ENCODE assay signal across 20 cellular contexts in the genomic region with DNA sequence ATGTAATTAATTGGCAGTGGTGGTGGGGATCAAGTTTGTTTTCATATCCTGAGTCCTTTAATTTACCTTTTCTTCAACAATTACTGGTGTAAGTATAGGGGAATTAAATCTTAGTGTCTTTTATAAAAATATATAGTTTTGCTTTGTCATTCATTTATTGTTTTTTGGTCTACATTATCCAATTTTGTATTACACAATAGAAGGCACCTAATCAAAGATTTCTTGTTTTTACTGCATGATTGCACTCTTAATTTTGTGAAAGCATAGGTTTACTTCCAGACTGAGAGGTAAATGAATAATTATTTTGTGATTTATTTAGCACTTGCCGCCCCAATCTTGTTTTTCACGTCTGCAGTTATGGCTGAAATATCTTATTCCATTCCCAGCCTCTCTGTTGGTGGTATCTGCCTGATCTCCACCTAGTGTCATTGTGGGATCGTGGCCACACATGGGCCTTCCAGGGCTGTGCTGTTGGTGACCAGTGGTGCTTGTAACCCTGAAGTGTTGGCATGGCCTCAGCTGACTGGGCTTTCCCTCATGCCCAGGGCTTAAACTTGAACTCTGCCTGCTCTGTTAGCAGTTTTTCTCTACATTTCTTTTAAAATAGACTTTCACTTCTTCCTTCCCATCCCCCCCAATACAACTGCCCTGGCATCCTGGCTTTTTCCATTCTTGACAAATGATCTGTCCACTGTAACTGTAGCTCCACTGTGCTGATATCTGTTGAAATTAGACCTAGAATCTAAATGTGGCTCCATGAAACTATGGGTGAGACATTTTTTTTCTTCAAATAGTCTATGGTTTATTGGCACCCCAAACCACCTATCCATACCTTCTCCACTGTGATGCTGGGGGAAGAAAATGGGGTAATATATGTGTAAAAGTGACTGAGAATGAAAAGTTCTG. TPM values are rescaled to one million over a fixed set of nuclear protein-coding genes. Genes with fewer than 3 reads are reported as not detected.
DNase-seq lines count a peak whose midpoint lies in the region; ATAC-seq, FAIRE-seq and TF ChIP-seq lines count a peak whose summit lies in the region.
"Had no signal": no experiment of that assay in that cellular context is flagged by ENCODE, and none has a peak within 500 bp of the region (broad histone marks: within the 10 kb centered on the region; RNA-seq: fewer than 3 reads in every experiment).

No MANE protein-coding gene starts in this region.

- H3K4me1 Mint-ChIP-seq in CD4-positive, CD25-positive, alpha-beta regulatory T cell = peaks cover 24 to 54% (median 47%) of the 10 kb centered on the region in 4 donors
- peaks cover 10% of the 10 kb centered on the region for H3K4me1 Mint-ChIP-seq in astrocyte (ENCODE audit: low read depth, unreplicated experiment)
- H3K4me1 Mint-ChIP-seq in naive thymus-derived CD8-positive, alpha-beta T cell = peaks cover 15 to 42% (median 28%) of the 10 kb centered on the region in 4 donors

- H3K4me3 ChIP-seq in CD4-positive, CD25-positive, alpha-beta regulatory T cell (ENCODE audit: low read depth, low read length) = no peak overlapping the region
- no peak overlapping the region for H3K4me3 ChIP-seq in astrocyte (ENCODE audit: insufficient read depth, low read depth, low read length)
- H3K4me3 ChIP-seq: coronary artery, Peyer's patch, stomach had no signal

- H3K27me3 Mint-ChIP-seq in CD4-positive, CD25-positive, alpha-beta regulatory T cell = no peaks in the 10 kb centered on the region
- no peaks in the 10 kb centered on the region for H3K27me3 Mint-ChIP-seq in astrocyte (ENCODE audit: low read depth, unreplicated experiment)
- H3K27me3 Mint-ChIP-seq in naive thymus-derived CD8-positive, alpha-beta T cell = no peaks in the 10 kb centered on the region
- H3K27me3 Mint-ChIP-seq: activated CD4-positive, alpha-beta T cell treated with anti-CD3 and anti-CD28 coated beads, Interleukin-2, amount 10 ng/mL, durations not matched to agents 7 days and 5 days had no signal

- no peak overlapping the region for H3K9ac ChIP-seq in astrocyte (ENCODE audit: low read length)

- no peak overlapping the region for H3K27ac ChIP-seq in CD4-positive, CD25-positive, alpha-beta regulatory T cell (ENCODE audit: insufficient read depth, low read length, poor library complexity, severe bottlenecking)
- H3K27ac ChIP-seq in astrocyte (ENCODE audit: low read depth, low read length) = no peak overlapping the region
- H3K27ac ChIP-seq: foreskin keratinocyte, stomach had no signal

- no peaks in the 10 kb centered on the region for H3K9me3 ChIP-seq in CD4-positive, CD25-positive, alpha-beta regulatory T cell (ENCODE audit: control insufficient read depth in 2 of 2, low read length in 2 of 2)
- H3K9me3 ChIP-seq in astrocyte (ENCODE audit: insufficient read depth, low read depth, low read length) = no peaks in the 10 kb centered on the region
- H3K9me3 ChIP-seq: Peyer's patch had no signal

- peak overlapping the region in 2 of 3 donors; percentile 29 to 49 for H3K27ac Mint-ChIP-seq in CD4-positive, CD25-positive, alpha-beta regulatory T cell
- no peak overlapping the region for H3K27ac Mint-ChIP-seq in astrocyte (ENCODE audit: unreplicated experiment)
- H3K27ac Mint-ChIP-seq in naive thymus-derived CD8-positive, alpha-beta T cell = peak overlapping the region in 2 of 10 donors; percentile 5 to 53
- H3K27ac Mint-ChIP-seq in activated naive CD4-positive, alpha-beta T cell treated with anti-CD3 and anti-CD28 coated beads, Interleukin-2, amount 50 U/mL, for 72 hours = no peak overlapping the region
- H3K27ac Mint-ChIP-seq: activated CD4-positive, alpha-beta T cell treated with anti-CD3 and anti-CD28 coated beads, Interleukin-2, amount 10 ng/mL, durations not matched to agents 7 days and 5 days had no signal

- H3K36me3 ChIP-seq in CD4-positive, CD25-positive, alpha-beta regulatory T cell (ENCODE audit: control insufficient read depth, insufficient read depth, low read length) = peaks cover 6% of the 10 kb centered on the region
- H3K36me3 ChIP-seq in astrocyte (ENCODE audit: insufficient read depth, low read length) = peaks cover 4% of the 10 kb centered on the region

- DNase-seq in CD4-positive, CD25-positive, alpha-beta regulatory T cell = no peak
- DNase-seq in HK-2 (ENCODE audit: unreplicated experiment) (peak; percentile 47), astrocyte (ENCODE audit: low read depth) (no peak), myocyte (ENCODE audit: low read depth) (peak; percentile 73), NCI-H510A treated with DMSO at 0.1 percent for 48 hours (lab: John Stamatoyannopoulos, UW) (no peak)
- no peak for DNase-seq in naive thymus-derived CD8-positive, alpha-beta T cell
- no peak for DNase-seq in activated naive CD4-positive, alpha-beta T cell treated with anti-CD3 and anti-CD28 coated beads, Interleukin-2, amount 50 U/mL, for 72 hours (ENCODE audit: low spot score in 2 of 2)
- DNase-seq: activated CD4-positive, alpha-beta T cell treated with anti-CD3 and anti-CD28 coated beads, Interleukin-2, amount 10 ng/mL, durations not matched to agents 7 days and 5 days; activated naive CD4-positive, alpha-beta T cell treated with Interleukin-2 at 50 U/mL for 16 hours; EL; foreskin keratinocyte; Karpas-422; NCI-H1436; NCI-H82; Peyer's patch; stimulated activated CD4-positive, alpha-beta T cell treated with anti-CD3 and anti-CD28 coated beads, Interleukin-1b, Interleukin-23, amount 100 ng/mL, for 48 hours; stomach had no signal

- peaks cover 0 to 2% (median 0%) of the 10 kb centered on the region in 7 donors for H3K9me3 Mint-ChIP-seq in CD4-positive, CD25-positive, alpha-beta regulatory T cell
- H3K9me3 Mint-ChIP-seq in astrocyte (ENCODE audit: unreplicated experiment) = peaks cover 2% of the 10 kb centered on the region
- peaks cover 0 to 4% (median 0%) of the 10 kb centered on the region in 9 donors for H3K9me3 Mint-ChIP-seq in naive thymus-derived CD8-positive, alpha-beta T cell
- H3K9me3 Mint-ChIP-seq in activated naive CD4-positive, alpha-beta T cell treated with anti-CD3 and anti-CD28 coated beads, Interleukin-2, amount 50 U/mL, for 72 hours = peaks cover 0 to 3% of the 10 kb centered on the region in 2 donors

- peak overlapping the region in 1 of 4 donors; percentile 1 for H3K4me3 Mint-ChIP-seq in CD4-positive, CD25-positive, alpha-beta regulatory T cell
- H3K4me3 Mint-ChIP-seq in astrocyte (ENCODE audit: unreplicated experiment) = peak overlapping the region; percentile 8
- H3K4me3 Mint-ChIP-seq in naive thymus-derived CD8-positive, alpha-beta T cell = no peak overlapping the region
- H3K4me3 Mint-ChIP-seq: activated CD4-positive, alpha-beta T cell treated with anti-CD3 and anti-CD28 coated beads, Interleukin-2, amount 10 ng/mL, durations not matched to agents 7 days and 5 days had no signal

- ATAC-seq in CD4-positive, CD25-positive, alpha-beta regulatory T cell (ENCODE audit: low read depth in 2 of 2) = no peak
- no peak for ATAC-seq in naive thymus-derived CD8-positive, alpha-beta T cell
- no peak for ATAC-seq in HG02610 (IDR thresholded peaks at IDR 0.05; ENCODE audit: unreplicated experiment)
- no peak for ATAC-seq in activated naive CD4-positive, alpha-beta T cell treated with anti-CD3 and anti-CD28 coated beads, Interleukin-2, amount 50 U/mL, for 72 hours
- ATAC-seq: foreskin keratinocyte, left lobe of liver had no signal

- H4K20me1 ChIP-seq in astrocyte (ENCODE audit: insufficient read depth, low read length) = peaks cover 87% of the 10 kb centered on the region

- H3K79me2 ChIP-seq in astrocyte (ENCODE audit: insufficient read depth, low read length) = peaks cover 94% of the 10 kb centered on the region

- no peak overlapping the region for H2AFZ ChIP-seq in astrocyte (ENCODE audit: low read depth, low read length)

- H3K4me2 ChIP-seq in astrocyte (ENCODE audit: low read length) = no peak overlapping the region

- POLR2A ChIA-PET in naive thymus-derived CD8-positive, alpha-beta T cell (lab: Charles Lee) = no interaction called here

- H3K27me3 ChIP-seq in CD4-positive, CD25-positive, alpha-beta regulatory T cell (ENCODE audit: control insufficient read depth, insufficient read depth, low read length) = no peaks in the 10 kb centered on the region
- no peaks in the 10 kb centered on the region for H3K27me3 ChIP-seq in astrocyte (ENCODE audit: insufficient read depth, low read length)
- H3K27me3 ChIP-seq: foreskin keratinocyte, Peyer's patch, stomach had no signal

- no peak for FAIRE-seq in astrocyte (lab: Jason Lieb, UNC)

- TF ChIP-seq CTCF in astrocyte (IDR thresholded peaks at IDR 0.05; ENCODE audit: insufficient read depth, low read depth, low read length) = no peak

- H3K4me1 ChIP-seq in CD4-positive, CD25-positive, alpha-beta regulatory T cell (ENCODE audit: control insufficient read depth, insufficient read depth, low read length, poor library complexity, severe bottlenecking) = peaks cover 12% of the 10 kb centered on the region
- H3K4me1 ChIP-seq in astrocyte (ENCODE audit: insufficient read depth, low read length) = no peaks in the 10 kb centered on the region
- H3K4me1 ChIP-seq: foreskin keratinocyte had no signal

- H3K36me3 Mint-ChIP-seq in CD4-positive, CD25-positive, alpha-beta regulatory T cell = peaks cover 34% of the 10 kb centered on the region
- peaks cover 9% of the 10 kb centered on the region for H3K36me3 Mint-ChIP-seq in astrocyte (ENCODE audit: low read depth, unreplicated experiment)
- peaks cover 4 to 29% (median 11%) of the 10 kb centered on the region in 3 donors for H3K36me3 Mint-ChIP-seq in naive thymus-derived CD8-positive, alpha-beta T cell
- H3K36me3 Mint-ChIP-seq in activated naive CD4-positive, alpha-beta T cell treated with anti-CD3 and anti-CD28 coated beads, Interleukin-2, amount 50 U/mL, for 72 hours = peaks cover 16 to 24% of the 10 kb centered on the region in 2 donors

RNA-seq across cellular contexts. Expression of a gene that starts 24.8 kb away (rescaled TPM):
- total RNA-seq in CD4-positive, CD25-positive, alpha-beta regulatory T cell = 14.0 TPM
- polyA plus RNA-seq in CD4-positive, CD25-positive, alpha-beta regulatory T cell = 1 to 10 TPM; 5.2 to 8.5 (median 7.1) TPM
- total RNA-seq in astrocyte (24.8 and 27.4 TPM in 2 replicates), myocyte (6.1 and 6.2 TPM in 2 replicates)
- polyA plus RNA-seq in myocyte (2012) = 11.2 TPM
- total RNA-seq in naive thymus-derived CD8-positive, alpha-beta T cell = 10 to 100 TPM; 44.3 to 45.2 TPM
- 1 to 10 TPM; 4.9 to 8.0 (median 5.9) TPM for polyA plus RNA-seq in naive thymus-derived CD8-positive, alpha-beta T cell
- 10 to 100 TPM; 13.6 to 17.3 TPM for total RNA-seq in activated naive CD4-positive, alpha-beta T cell treated with anti-CD3 and anti-CD28 coated beads, Interleukin-2, amount 50 U/mL, for 72 hours

Comparison
In these comparisons a context has a peak if more than half of its experiments do, and no peak if none do; other contexts are left out.
1. DNase-seq: peak in HK-2 (single experiment) and myocyte (single experiment); none in CD4-positive, CD25-positive, alpha-beta regulatory T cell (0 of 3), astrocyte (single experiment), naive thymus-derived CD8-positive, alpha-beta T cell (0 of 10), activated naive CD4-positive, alpha-beta T cell treated with anti-CD3 and anti-CD28 coated beads, Interleukin-2, amount 50 U/mL, for 72 hours (0 of 2) and NCI-H510A treated with DMSO at 0.1 percent for 48 hours (single experiment).
2. H3K27ac Mint-ChIP-seq: peak in CD4-positive, CD25-positive, alpha-beta regulatory T cell (2 of 3); none in astrocyte (single experiment) and activated naive CD4-positive, alpha-beta T cell treated with anti-CD3 and anti-CD28 coated beads, Interleukin-2, amount 50 U/mL, for 72 hours (0 of 2).